Comparison of ENCODE assay signal across 9 cellular contexts in the genomic region with DNA sequence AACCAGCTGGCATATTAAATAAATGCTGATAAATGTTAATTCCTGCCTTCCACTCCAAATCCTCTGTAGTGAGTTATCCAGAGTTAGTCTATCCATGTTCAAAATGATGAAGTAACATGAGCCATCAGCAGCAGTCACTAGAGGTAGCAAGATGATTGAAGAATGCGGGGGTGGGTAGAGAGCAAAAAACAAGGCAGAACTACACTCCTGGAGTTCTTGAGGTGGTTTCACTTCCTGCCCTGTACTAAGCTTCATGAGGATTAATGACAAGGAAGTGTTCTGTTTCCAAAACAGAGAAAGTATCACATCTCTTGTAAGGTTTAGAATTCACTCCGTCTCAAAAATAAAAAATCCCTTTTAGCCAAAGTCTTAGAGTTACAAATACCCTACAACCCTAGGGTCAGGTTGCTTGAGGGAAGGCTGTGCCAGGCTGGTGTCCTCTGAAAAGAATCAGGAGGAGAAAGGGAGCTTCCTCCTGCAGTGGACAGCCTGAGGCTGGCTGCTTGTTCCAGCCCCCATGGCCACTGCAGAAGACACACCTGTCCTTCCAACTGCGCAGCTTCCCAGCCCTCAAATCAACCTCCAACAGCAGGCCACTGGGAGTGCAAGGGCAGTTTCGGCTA.
A peak's percentile ranks its signal among the peaks of the same experiment; 100 is the strongest.
DNase-seq lines count a peak whose midpoint lies in the region; ATAC-seq and TF ChIP-seq lines count a peak whose summit lies in the region.
"Had no signal": no experiment of that assay in that cellular context is flagged by ENCODE, and none has a peak within 500 bp of the region (broad histone marks: within the 10 kb centered on the region; RNA-seq: fewer than 3 reads in every experiment).

No MANE protein-coding gene starts in this region.

- no peaks in the 10 kb centered on the region for H3K36me3 Mint-ChIP-seq in activated CD4-positive, alpha-beta memory T cell treated with anti-CD3 and anti-CD28 coated beads for 36 hours
- H3K36me3 Mint-ChIP-seq in activated CD4-positive, alpha-beta memory T cell treated with anti-CD3 and anti-CD28 coated beads, Interleukin-2, amount 10 ng/mL, durations not matched to agents 7 days and 5 days (ENCODE audit: low read depth) = no peaks in the 10 kb centered on the region
- H3K36me3 Mint-ChIP-seq in activated B cell treated with CpG ODN at 0.5 μM for 24 hours (ENCODE audit: low read depth) = no peaks in the 10 kb centered on the region

- H3K4me1 Mint-ChIP-seq in activated CD4-positive, alpha-beta memory T cell treated with anti-CD3 and anti-CD28 coated beads for 36 hours (ENCODE audit: low read depth) = peaks cover 15% of the 10 kb centered on the region
- peaks cover 3% of the 10 kb centered on the region for H3K4me1 Mint-ChIP-seq in activated CD4-positive, alpha-beta memory T cell treated with anti-CD3 and anti-CD28 coated beads, Interleukin-2, amount 10 ng/mL, durations not matched to agents 7 days and 5 days
- peaks cover 23% of the 10 kb centered on the region for H3K4me1 Mint-ChIP-seq in activated B cell treated with CpG ODN at 0.5 μM for 24 hours

- H3K4me3 Mint-ChIP-seq in activated CD4-positive, alpha-beta memory T cell treated with anti-CD3 and anti-CD28 coated beads for 36 hours = no peak overlapping the region
- H3K4me3 Mint-ChIP-seq in activated CD4-positive, alpha-beta memory T cell treated with anti-CD3 and anti-CD28 coated beads, Interleukin-2, amount 10 ng/mL, durations not matched to agents 7 days and 5 days = no peak overlapping the region
- H3K4me3 Mint-ChIP-seq in activated B cell treated with CpG ODN at 0.5 μM for 24 hours = no peak overlapping the region

- intact Hi-C loops in activated CD4-positive, alpha-beta memory T cell treated with anti-CD3 and anti-CD28 coated beads for 36 hours (cut with micrococcal nuclease) = no loop called here
- intact Hi-C loops in activated B cell treated with CpG ODN at 0.5 μM for 24 hours (cut with micrococcal nuclease) = no loop called here
- intact Hi-C loops in sciatic nerve (cut with DNase I) = no loop called here

- H3K9me3 Mint-ChIP-seq in activated CD4-positive, alpha-beta memory T cell treated with anti-CD3 and anti-CD28 coated beads for 36 hours = no peaks in the 10 kb centered on the region
- no peaks in the 10 kb centered on the region for H3K9me3 Mint-ChIP-seq in activated CD4-positive, alpha-beta memory T cell treated with anti-CD3 and anti-CD28 coated beads, Interleukin-2, amount 10 ng/mL, durations not matched to agents 7 days and 5 days
- no peaks in the 10 kb centered on the region for H3K9me3 Mint-ChIP-seq in activated B cell treated with CpG ODN at 0.5 μM for 24 hours

- no peak overlapping the region for H3K27ac Mint-ChIP-seq in activated CD4-positive, alpha-beta memory T cell treated with anti-CD3 and anti-CD28 coated beads for 36 hours
- H3K27ac Mint-ChIP-seq in activated CD4-positive, alpha-beta memory T cell treated with anti-CD3 and anti-CD28 coated beads, Interleukin-2, amount 10 ng/mL, durations not matched to agents 7 days and 5 days = no peak overlapping the region
- peak overlapping the region; percentile 50 for H3K27ac Mint-ChIP-seq in activated B cell treated with CpG ODN at 0.5 μM for 24 hours

- no peak for TF ChIP-seq CTCF in activated B cell treated with CpG ODN at 0.5 μM for 24 hours (IDR thresholded peaks at IDR 0.05)

- ATAC-seq in HG03342 (IDR thresholded peaks at IDR 0.05; ENCODE audit: unreplicated experiment) (peak; percentile 63), activated B cell treated with CpG ODN at 0.5 μM for 24 hours (ENCODE audit: low read depth) (peak; percentile 67), sciatic nerve (peak; percentile 46)

- no peaks in the 10 kb centered on the region for H3K27me3 Mint-ChIP-seq in activated CD4-positive, alpha-beta memory T cell treated with anti-CD3 and anti-CD28 coated beads for 36 hours
- H3K27me3 Mint-ChIP-seq in activated CD4-positive, alpha-beta memory T cell treated with anti-CD3 and anti-CD28 coated beads, Interleukin-2, amount 10 ng/mL, durations not matched to agents 7 days and 5 days = no peaks in the 10 kb centered on the region
- H3K27me3 Mint-ChIP-seq in activated B cell treated with CpG ODN at 0.5 μM for 24 hours = no peaks in the 10 kb centered on the region

- DNase-seq in activated CD4-positive, alpha-beta memory T cell treated with anti-CD3 and anti-CD28 coated beads for 36 hours = peak; percentile 12
- DNase-seq in activated CD4-positive, alpha-beta memory T cell treated with anti-CD3 and anti-CD28 coated beads, Interleukin-2, amount 10 ng/mL, durations not matched to agents 7 days and 5 days = no peak
- no peak for DNase-seq in activated B cell treated with CpG ODN at 0.5 μM for 24 hours
- no peak for DNase-seq in sciatic nerve (ENCODE audit: low spot score)
- DNase-seq in cortex of kidney (lab: John Stamatoyannopoulos, UW) = no peak
- no peak for DNase-seq in SHP77 treated with DMSO at 0.1 percent for 48 hours (lab: John Stamatoyannopoulos, UW)
- DNase-seq in dermis blood vessel endothelial cell = no peak
- DNase-seq: cerebellar nuclear complex had no signal

- POLR2A ChIA-PET in activated CD4-positive, alpha-beta memory T cell treated with anti-CD3 and anti-CD28 coated beads for 36 hours (lab: Charles Lee) = no interaction called here
- POLR2A ChIA-PET in activated CD4-positive, alpha-beta memory T cell treated with anti-CD3 and anti-CD28 coated beads, Interleukin-2, amount 10 ng/mL, durations not matched to agents 7 days and 5 days (lab: Charles Lee) = no interaction called here
- POLR2A ChIA-PET in activated B cell treated with CpG ODN at 0.5 μM for 24 hours (lab: Charles Lee) = interaction anchor here (0.6 kb wide), 1 partner anchor 8 kb away, joined by 11 read pairs; no protein-coding TSS in a partner anchor

- CTCF ChIA-PET in activated CD4-positive, alpha-beta memory T cell treated with anti-CD3 and anti-CD28 coated beads for 36 hours (lab: Charles Lee) = interaction anchor here (1.2 kb wide), 1 partner anchor 15 kb away, joined by 3 read pairs; no protein-coding TSS in a partner anchor
- CTCF ChIA-PET in activated CD4-positive, alpha-beta memory T cell treated with anti-CD3 and anti-CD28 coated beads, Interleukin-2, amount 10 ng/mL, durations not matched to agents 7 days and 5 days (lab: Charles Lee) = interaction anchor here (1.1 to 1.6 kb wide), 2 partner anchors 8 to 291 kb away, joined by 4 to 7 read pairs; no protein-coding TSS in a partner anchor
- CTCF ChIA-PET in activated B cell treated with CpG ODN at 0.5 μM for 24 hours (lab: Charles Lee) = no interaction called here
